Comparison of ENCODE assay signal across 1 cellular context in genomic region chr2:63840081-63840784, GRCh38.
TF ChIP-seq lines count a peak whose summit lies in the region.

No MANE protein-coding gene starts in this region.

TF ChIP-seq in H1, 55 proteins besides CTCF, POLR2A, EP300 and RAD21 (continued from another document):
- no peak; the same call in 1 of the 2 replicates for TF ChIP-seq ATF2 (IDR thresholded peaks at IDR 0.05; ENCODE audit: low read length)
- no peak for TF ChIP-seq SAP30 (IDR thresholded peaks at IDR 0.05; ENCODE audit: insufficient read depth, insufficient replicate concordance, low read length)
- no peak for TF ChIP-seq JUND (IDR thresholded peaks at IDR 0.05; ENCODE audit: low read length)
- TF ChIP-seq SIN3A (conservative IDR thresholded peaks at IDR 0.05 in 1 of 2, IDR thresholded peaks at IDR 0.05 in 1 of 2; ENCODE audit: low read depth in 1 of 2, low read length in 2 of 2), result peak; percentile 76 to 92
- no peak; the same call in 1 of the 2 replicates for TF ChIP-seq MAX (IDR thresholded peaks at IDR 0.05)
- peak; percentile 19 for TF ChIP-seq KDM4A (IDR thresholded peaks at IDR 0.05; ENCODE audit: low read depth, low read length, severe bottlenecking)
- TF ChIP-seq NRF1 (IDR thresholded peaks at IDR 0.05; ENCODE audit: low read depth, low read length), result no peak
- TF ChIP-seq CBX8 (IDR thresholded peaks at IDR 0.05; ENCODE audit: borderline replicate concordance, low read depth, low read length), result no peak
- peak; percentile 77 for TF ChIP-seq PHF8 (conservative IDR thresholded peaks at IDR 0.05; ENCODE audit: low read depth, low read length)
- no peak for TF ChIP-seq CEBPB (IDR thresholded peaks at IDR 0.05; ENCODE audit: low read depth, low read length)
- no peak for TF ChIP-seq SUZ12 (IDR thresholded peaks at IDR 0.05; ENCODE audit: low read length)
- TF ChIP-seq ZNF274 (IDR thresholded peaks at IDR 0.05; ENCODE audit: borderline replicate concordance, extremely low read depth, low read length), result no peak
- no peak for TF ChIP-seq RBBP5 (IDR thresholded peaks at IDR 0.05; ENCODE audit: borderline replicate concordance, low read depth, low read length)
- no peak for TF ChIP-seq SRF (IDR thresholded peaks at IDR 0.05; ENCODE audit: low read depth, low read length)
- TF ChIP-seq CBX5 (IDR thresholded peaks at IDR 0.05; ENCODE audit: low read depth, low read length), result no peak
- no peak for TF ChIP-seq TEAD4 (IDR thresholded peaks at IDR 0.05; ENCODE audit: low read depth, low read length)
- TF ChIP-seq ATF3 (IDR thresholded peaks at IDR 0.05; ENCODE audit: insufficient read depth, low read depth, low read length), result no peak
- no peak for TF ChIP-seq EGR1 (IDR thresholded peaks at IDR 0.05; ENCODE audit: borderline replicate concordance, low read depth, low read length)
- no peak for TF ChIP-seq TAF1 (IDR thresholded peaks at IDR 0.05; ENCODE audit: low read depth, low read length)
- TF ChIP-seq POLR2AphosphoS5 (IDR thresholded peaks at IDR 0.05; ENCODE audit: low read depth, low read length), result no peak; the same call in 1 of the 2 replicates
- no peak for TF ChIP-seq EZH2 (IDR thresholded peaks at IDR 0.05; ENCODE audit: low read depth, low read length, severe bottlenecking)
- no peak for TF ChIP-seq SP2 (IDR thresholded peaks at IDR 0.05; ENCODE audit: low read length)
- no peak for TF ChIP-seq BCL11A (IDR thresholded peaks at IDR 0.05; ENCODE audit: low read depth in 2 of 2, low read length in 2 of 2)
- peak in 1 of 2 experiments; percentile 86; a peak in 1 of 4 replicates for TF ChIP-seq HDAC2 (IDR thresholded peaks at IDR 0.05; ENCODE audit: borderline replicate concordance in 1 of 2, low read depth in 2 of 2, low read length in 2 of 2)
- TF ChIP-seq FOSL1 (IDR thresholded peaks at IDR 0.05; ENCODE audit: insufficient read depth, low read depth, low read length), result no peak
- TF ChIP-seq TBP (IDR thresholded peaks at IDR 0.05; ENCODE audit: low read depth, low read length), result no peak
- no peak for TF ChIP-seq CHD2 (IDR thresholded peaks at IDR 0.05; ENCODE audit: low read length)
- no peak for TF ChIP-seq KDM1A (IDR thresholded peaks at IDR 0.05; ENCODE audit: borderline replicate concordance, low read length)
- TF ChIP-seq MAFK (IDR thresholded peaks at IDR 0.05; ENCODE audit: low read depth, low read length), result no peak
- no peak for TF ChIP-seq RFX5 (IDR thresholded peaks at IDR 0.05; ENCODE audit: borderline replicate concordance, low read depth, low read length)
- no peak for TF ChIP-seq CTBP2 (IDR thresholded peaks at IDR 0.05; ENCODE audit: borderline replicate concordance, insufficient read depth, insufficient read length, low read length)
- peak; percentile 38; the same call in 1 of the 2 replicates for TF ChIP-seq CHD1 (IDR thresholded peaks at IDR 0.05; ENCODE audit: low read depth, low read length)
- TF ChIP-seq POU5F1 (IDR thresholded peaks at IDR 0.05; ENCODE audit: low read depth, low read length), result no peak
- TF ChIP-seq SIX5 (IDR thresholded peaks at IDR 0.05; ENCODE audit: low read depth, low read length), result no peak
- TF ChIP-seq YY1 (IDR thresholded peaks at IDR 0.05; ENCODE audit: low read depth, low read length), result no peak
- no peak for TF ChIP-seq HDAC6 (IDR thresholded peaks at IDR 0.05; ENCODE audit: low read depth, low read length)
- TF ChIP-seq ASH2L (IDR thresholded peaks at IDR 0.05; ENCODE audit: low read length), result no peak
- no peak for TF ChIP-seq CHD7 (IDR thresholded peaks at IDR 0.05; ENCODE audit: insufficient replicate concordance, low read length)
- TF ChIP-seq KDM5A (IDR thresholded peaks at IDR 0.05; ENCODE audit: low read length), result no peak
- peak; percentile 63 for TF ChIP-seq TCF12 (IDR thresholded peaks at IDR 0.05; ENCODE audit: low read depth, low read length)
- no peak for TF ChIP-seq CREB1 (IDR thresholded peaks at IDR 0.05)
